9 cellular contexts compared by ENCODE assay signal in genomic region chr9:33446507-33447403, GRCh38. TPM values are rescaled to one million over a fixed set of nuclear protein-coding genes. Genes with fewer than 3 reads are reported as not detected.
DNase-seq lines count a peak whose midpoint lies in the region; ATAC-seq, FAIRE-seq and TF ChIP-seq lines count a peak whose summit lies in the region.
"Had no signal": no experiment of that assay in that cellular context is flagged by ENCODE, and none has a peak within 500 bp of the region (broad histone marks: within the 10 kb centered on the region; RNA-seq: fewer than 3 reads in every experiment).

No MANE protein-coding gene starts in this region.

- intact Hi-C loops in pancreas (cut with DNase I), result no loop called here

- peak overlapping the region; percentile 66 to 80 (median 72) for H3K27ac ChIP-seq in pancreas

- 12% methylated on average over 21 of the region's 21 CpGs for WGBS in pancreas, 2 donors

- DNase-seq in NCI-H748 (lab: John Stamatoyannopoulos, UW; ENCODE audit: unreplicated experiment) (peak; percentile 33), NCI-H748 treated with DMSO at 0.1 percent for 48 hours (lab: John Stamatoyannopoulos, UW) (no peak), NCI-H2171 (lab: John Stamatoyannopoulos, UW) (peak; percentile 19), activated T-cell treated with anti-CD3 and anti-CD28 coated beads for 24 hours (ENCODE audit: low read depth) (peak; percentile 46), fibroblast of the conjunctiva (ENCODE audit: low read depth) (peak; percentile 10), pancreas (peak in 5 of 6 donors; percentile 67 to 75 (median 72)), urothelium cell line (ENCODE audit: low spot score) (peak; percentile 81)

- H3K27me3 ChIP-seq in pancreas, result no peaks in the 10 kb centered on the region

- no peak for TF ChIP-seq CTCF in pancreas (IDR thresholded peaks at IDR 0.05)

- FAIRE-seq in pancreas (lab: Jason Lieb, UNC), result no peak
- peak; percentile 92 for FAIRE-seq in urothelium cell line (lab: Jason Lieb, UNC)
- FAIRE-seq: G401.6 had no signal

- ATAC-seq in HG02840 (IDR thresholded peaks at IDR 0.05; ENCODE audit: low FRiP score, unreplicated experiment) (peak; percentile 87), pancreas (peak; percentile 69 to 80 (median 72))

- H3K4me1 ChIP-seq in pancreas, result peaks cover 0 to 9% (median 0%) of the 10 kb centered on the region in 3 donors

- H3K9me3 ChIP-seq in pancreas, result no peaks in the 10 kb centered on the region

- peaks cover 0 to 11% (median 0%) of the 10 kb centered on the region in 3 donors for H3K36me3 ChIP-seq in pancreas

- H3K4me3 ChIP-seq in pancreas, result peak overlapping the region; percentile 30 to 61 (median 52)

RNA-seq across cellular contexts. Expression of gene AQP3, which starts 0.6 kb away (rescaled TPM):
- 10 to 100 TPM; 18.3 to 39.0 (median 24.7) TPM for total RNA-seq in pancreas
- 10 to 100 TPM; 18.3 to 20.2 TPM for polyA plus RNA-seq in pancreas

RNA-seq across cellular contexts. Expression of gene NOL6, which starts 27.0 kb away (rescaled TPM):
- 10 to 100 TPM; 10.9 to 20.6 (median 17.6) TPM for total RNA-seq in pancreas
- 10 to 100 TPM; 27.8 to 28.2 TPM for polyA plus RNA-seq in pancreas

RNA-seq across cellular contexts. Expression of gene AQP7, which starts 44.4 kb away (rescaled TPM):
- 1 to 10 TPM; 1.0 to 3.8 (median 2.0) TPM for total RNA-seq in pancreas
- polyA plus RNA-seq in pancreas, result 10 to 100 TPM in 1 of 2 donors, 1 to 10 TPM in 1; 7.1 to 12.0 TPM
